26 cellular contexts compared by ENCODE assay signal in genomic region chr17:68544521-68544920, GRCh38. TPM values are rescaled to one million over a fixed set of nuclear protein-coding genes. Genes with fewer than 3 reads are reported as not detected.
"Had no signal": no experiment of that assay in that cellular context is flagged by ENCODE, and none has a peak within 500 bp of the region (broad histone marks: within the 10 kb centered on the region; RNA-seq: fewer than 3 reads in every experiment).

No MANE protein-coding gene starts in this region.

- H3K9me3 ChIP-seq: esophagus muscularis mucosa, gastroesophageal sphincter, ovary, thyroid gland had no signal

- H3K36me3 ChIP-seq: ovary, thyroid gland had no signal

- DNase-seq: dermis blood vessel endothelial cell; effector memory CD4-positive, alpha-beta T cell; foreskin keratinocyte; natural killer cell; occipital lobe; ovary; retina; stimulated activated CD4-positive, alpha-beta T cell treated with anti-CD3 and anti-CD28 coated beads, Interleukin-12 subunit alpha, Interleukin-12 subunit beta, amount 100 ng/mL, for 4 hours; stimulated activated CD4-positive, alpha-beta T cell treated with anti-CD3 and anti-CD28 coated beads, Interleukin-1b, Interleukin-23, amount 100 ng/mL, for 48 hours; stimulated activated CD4-positive, alpha-beta T cell treated with anti-CD3 and anti-CD28 coated beads, Interleukin-4, amount 100 ng/mL, for 1 hour; stimulated activated CD8-positive, alpha-beta memory T cell treated with anti-CD3 and anti-CD28 coated beads, Interleukin-4, amount 100 ng/mL, for 48 hours; stimulated activated naive CD4-positive, alpha-beta T cell; stimulated activated naive CD8-positive, alpha-beta T cell treated with anti-CD3 and anti-CD28 coated beads, Interleukin-15, amount 100 ng/mL, for 72 hours; thyroid gland; trophoblast cell had no signal

- H3K27me3 ChIP-seq: esophagus muscularis mucosa, foreskin keratinocyte, gastroesophageal sphincter, ovary, thyroid gland had no signal

- H3K4me3 ChIP-seq: coronary artery, esophagus muscularis mucosa, gastroesophageal sphincter, lung, ovary, smooth muscle cell, thyroid gland had no signal

- H3K4me1 ChIP-seq: foreskin keratinocyte had no signal

- ATAC-seq: foreskin keratinocyte; gastroesophageal sphincter; natural killer cell; sciatic nerve; stimulated activated naive CD8-positive, alpha-beta T cell treated with anti-CD3 and anti-CD28 coated beads, Interleukin-15, amount 100 ng/mL, for 72 hours had no signal

- H3K27ac ChIP-seq: coronary artery, esophagus muscularis mucosa, foreskin keratinocyte, gastroesophageal sphincter, ovary had no signal

RNA-seq across cellular contexts. Expression of gene FAM20A, which starts 56.6 kb away (rescaled TPM):
- total RNA-seq: dermis blood vessel endothelial cell, endothelial cell of umbilical vein, epithelial cell of proximal tubule, foreskin keratinocyte, pulmonary artery endothelial cell had no signal
- polyA plus RNA-seq: endothelial cell of umbilical vein, foreskin keratinocyte, keratinocyte, neural cell had no signal
